Comparison of ENCODE assay signal across 20 cellular contexts in the genomic region with DNA sequence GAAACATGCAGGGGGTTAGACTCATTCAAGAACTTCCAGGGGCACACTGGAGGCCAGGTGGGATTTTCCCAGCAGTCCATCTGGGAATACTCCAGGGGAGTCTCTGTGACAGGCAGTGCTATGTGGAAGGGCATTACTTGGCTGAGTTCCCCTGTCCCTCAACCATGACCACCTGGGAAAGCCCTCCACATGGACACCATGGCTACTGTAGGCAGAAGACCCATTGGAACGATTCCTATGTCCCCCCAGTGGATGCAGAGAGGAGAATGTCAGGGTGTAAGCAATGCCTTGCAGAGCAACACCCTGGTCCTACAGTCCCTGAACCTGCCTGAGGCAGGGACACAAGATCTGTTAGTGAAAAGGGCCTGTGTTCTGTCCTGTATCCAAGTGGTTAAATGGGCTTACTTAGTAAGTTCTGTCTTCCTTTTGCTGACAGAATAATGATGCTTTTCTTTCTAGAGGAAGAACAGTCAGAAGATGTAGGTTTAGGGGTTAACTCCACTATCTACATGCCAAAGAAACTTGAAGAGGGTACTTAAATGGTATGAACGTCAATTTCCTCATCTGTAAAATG. TPM values are rescaled to one million over a fixed set of nuclear protein-coding genes. Genes with fewer than 3 reads are reported as not detected.
DNase-seq lines count a peak whose midpoint lies in the region; ATAC-seq lines count a peak whose summit lies in the region.
"Had no signal": no experiment of that assay in that cellular context is flagged by ENCODE, and none has a peak within 500 bp of the region (broad histone marks: within the 10 kb centered on the region; RNA-seq: fewer than 3 reads in every experiment).

No MANE protein-coding gene starts in this region.

- H3K4me1 ChIP-seq in CD4-positive, CD25-positive, alpha-beta regulatory T cell (ENCODE audit: control insufficient read depth, insufficient read depth, low read length, poor library complexity, severe bottlenecking), result peaks cover 99% of the 10 kb centered on the region
- H3K4me1 ChIP-seq in CD8-positive, alpha-beta memory T cell (ENCODE audit: insufficient read depth, low read length), result peaks cover 97% of the 10 kb centered on the region
- H3K4me1 ChIP-seq: breast epithelium, psoas muscle had no signal

- H3K4me1 Mint-ChIP-seq in CD4-positive, CD25-positive, alpha-beta regulatory T cell, result peaks cover 52 to 94% (median 79%) of the 10 kb centered on the region in 4 donors
- peaks cover 96 to 99% (median 97%) of the 10 kb centered on the region in 3 donors for H3K4me1 Mint-ChIP-seq in CD8-positive, alpha-beta memory T cell
- H3K4me1 Mint-ChIP-seq in T-helper 17 cell, result peaks cover 75% of the 10 kb centered on the region
- H3K4me1 Mint-ChIP-seq in effector memory CD8-positive, alpha-beta T cell (ENCODE audit: low read depth in 2 of 2), result peaks cover 72 to 81% of the 10 kb centered on the region in 2 donors

- H3K9me3 ChIP-seq in CD4-positive, CD25-positive, alpha-beta regulatory T cell (ENCODE audit: control insufficient read depth in 2 of 2, low read length in 2 of 2), result no peaks in the 10 kb centered on the region
- H3K9me3 ChIP-seq in CD8-positive, alpha-beta memory T cell (ENCODE audit: low read length), result no peaks in the 10 kb centered on the region
- H3K9me3 ChIP-seq in T-helper 17 cell (ENCODE audit: control insufficient read depth, low read length, poor library complexity, severe bottlenecking), result no peaks in the 10 kb centered on the region
- H3K9me3 ChIP-seq: breast epithelium, psoas muscle, transverse colon had no signal

- H3K27ac Mint-ChIP-seq in CD4-positive, CD25-positive, alpha-beta regulatory T cell, result peak overlapping the region; percentile 92 to 93 (median 93)
- H3K27ac Mint-ChIP-seq in CD8-positive, alpha-beta memory T cell, result peak overlapping the region; percentile 83 to 98 (median 92)
- peak overlapping the region; percentile 99 for H3K27ac Mint-ChIP-seq in T-helper 17 cell
- H3K27ac Mint-ChIP-seq in effector memory CD8-positive, alpha-beta T cell, result peak overlapping the region; percentile 92 to 94

- CTCF ChIA-PET in CD8-positive, alpha-beta memory T cell (lab: Charles Lee), result interaction anchor here (1.0 to 1.4 kb wide), 2 partner anchors 32 to 46 kb away, joined by 3 to 5 read pairs; no protein-coding TSS in a partner anchor

- no peak for ATAC-seq in CD4-positive, CD25-positive, alpha-beta regulatory T cell (ENCODE audit: low read depth in 2 of 2)
- ATAC-seq in T-helper 17 cell, result no peak
- ATAC-seq in effector memory CD8-positive, alpha-beta T cell (replicated peaks), result no peak
- ATAC-seq in GM21576 (IDR thresholded peaks at IDR 0.05; ENCODE audit: unreplicated experiment), result no peak
- ATAC-seq: HCT116, psoas muscle, SK-N-SH treated with all-trans-retinoic acid at 6 μM for 48 hours had no signal

- no peaks in the 10 kb centered on the region for H3K27me3 Mint-ChIP-seq in CD4-positive, CD25-positive, alpha-beta regulatory T cell
- peaks cover 0 to 1% of the 10 kb centered on the region in 2 donors for H3K27me3 Mint-ChIP-seq in CD8-positive, alpha-beta memory T cell
- H3K27me3 Mint-ChIP-seq in T-helper 17 cell, result no peaks in the 10 kb centered on the region
- H3K27me3 Mint-ChIP-seq in effector memory CD8-positive, alpha-beta T cell, result no peaks in the 10 kb centered on the region

- H3K27me3 ChIP-seq in CD4-positive, CD25-positive, alpha-beta regulatory T cell (ENCODE audit: control insufficient read depth, insufficient read depth, low read length), result no peaks in the 10 kb centered on the region
- no peaks in the 10 kb centered on the region for H3K27me3 ChIP-seq in CD8-positive, alpha-beta memory T cell (ENCODE audit: insufficient read depth, low read length, poor library complexity, severe bottlenecking)
- H3K27me3 ChIP-seq: breast epithelium, transverse colon had no signal

- H3K9me3 Mint-ChIP-seq in CD4-positive, CD25-positive, alpha-beta regulatory T cell, result peaks cover 0 to 1% (median 0%) of the 10 kb centered on the region in 7 donors
- no peaks in the 10 kb centered on the region for H3K9me3 Mint-ChIP-seq in CD8-positive, alpha-beta memory T cell
- no peaks in the 10 kb centered on the region for H3K9me3 Mint-ChIP-seq in effector memory CD8-positive, alpha-beta T cell

- peak overlapping the region; percentile 99 for H3K27ac ChIP-seq in CD4-positive, CD25-positive, alpha-beta regulatory T cell (ENCODE audit: insufficient read depth, low read length, poor library complexity, severe bottlenecking)
- H3K27ac ChIP-seq in CD8-positive, alpha-beta memory T cell (ENCODE audit: low read depth, low read length), result peak overlapping the region; percentile 5
- H3K27ac ChIP-seq: breast epithelium, psoas muscle, transverse colon had no signal

- no peak for DNase-seq in CD4-positive, CD25-positive, alpha-beta regulatory T cell
- DNase-seq in CD8-positive, alpha-beta memory T cell, result no peak
- DNase-seq in T-helper 17 cell (no peak), NCI-H1417 (lab: John Stamatoyannopoulos, UW) (no peak), RKO (ENCODE audit: low spot score) (no peak)
- no peak for DNase-seq in effector memory CD8-positive, alpha-beta T cell
- DNase-seq: DMS53, mammary epithelial cell, NCI-H1417 treated with DMSO at 0.1 percent for 48 hours, psoas muscle, transverse colon had no signal

- H3K36me3 ChIP-seq in CD4-positive, CD25-positive, alpha-beta regulatory T cell (ENCODE audit: control insufficient read depth, insufficient read depth, low read length), result peaks cover 60% of the 10 kb centered on the region
- H3K36me3 ChIP-seq in CD8-positive, alpha-beta memory T cell (ENCODE audit: insufficient read depth, low read length), result peaks cover 25% of the 10 kb centered on the region
- H3K36me3 ChIP-seq: breast epithelium, transverse colon had no signal

- POLR2A ChIA-PET in CD8-positive, alpha-beta memory T cell (lab: Charles Lee), result interaction anchor here (1.4 kb wide), 1 partner anchor 14 kb away, joined by 4 read pairs; a partner anchor contains a TSS

- H3K4me3 Mint-ChIP-seq in CD4-positive, CD25-positive, alpha-beta regulatory T cell, result peak overlapping the region; percentile 62 to 85 (median 79)
- peak overlapping the region; percentile 53 to 81 (median 75) for H3K4me3 Mint-ChIP-seq in CD8-positive, alpha-beta memory T cell
- H3K4me3 Mint-ChIP-seq in T-helper 17 cell, result peak overlapping the region; percentile 73
- H3K4me3 Mint-ChIP-seq in effector memory CD8-positive, alpha-beta T cell, result peak overlapping the region; percentile 72

- peak overlapping the region; percentile 55 for H3K4me3 ChIP-seq in CD4-positive, CD25-positive, alpha-beta regulatory T cell (ENCODE audit: low read depth, low read length)
- H3K4me3 ChIP-seq in CD8-positive, alpha-beta memory T cell (ENCODE audit: low read length), result peak overlapping the region; percentile 14
- H3K4me3 ChIP-seq: breast epithelium, psoas muscle, smooth muscle cell, transverse colon had no signal

- H3K36me3 Mint-ChIP-seq in CD4-positive, CD25-positive, alpha-beta regulatory T cell, result peaks cover 73% of the 10 kb centered on the region
- peaks cover 32 to 76% (median 48%) of the 10 kb centered on the region in 3 donors for H3K36me3 Mint-ChIP-seq in CD8-positive, alpha-beta memory T cell
- peaks cover 8% of the 10 kb centered on the region for H3K36me3 Mint-ChIP-seq in T-helper 17 cell (ENCODE audit: low read depth)
- peaks cover 70% of the 10 kb centered on the region for H3K36me3 Mint-ChIP-seq in effector memory CD8-positive, alpha-beta T cell (ENCODE audit: insufficient read depth)

RNA-seq across cellular contexts. Expression of a gene that starts 13.4 kb away (rescaled TPM):
- total RNA-seq in CD4-positive, CD25-positive, alpha-beta regulatory T cell, result 70.3 TPM
- 10 to 100 TPM; 33.5 to 45.4 (median 39.5) TPM for polyA plus RNA-seq in CD4-positive, CD25-positive, alpha-beta regulatory T cell
- 10 to 100 TPM; 74.0 to 75.0 TPM for total RNA-seq in CD8-positive, alpha-beta memory T cell
- 48.5 TPM for polyA plus RNA-seq in CD8-positive, alpha-beta memory T cell
- total RNA-seq in T-helper 17 cell, result 10 to 100 TPM; 67.8 to 70.6 TPM
- total RNA-seq: LHCN-M2, mammary epithelial cell, smooth muscle cell had no signal
- polyA plus RNA-seq: BJ, keratinocyte, mammary epithelial cell, neural cell, smooth muscle cell had no signal

RNA-seq across cellular contexts. Expression of a gene that starts 54.1 kb away (rescaled TPM):
- total RNA-seq in CD4-positive, CD25-positive, alpha-beta regulatory T cell, result 135 TPM
- polyA plus RNA-seq in CD4-positive, CD25-positive, alpha-beta regulatory T cell, result 10 to 100 TPM; 20.7 to 36.4 (median 27.1) TPM
- total RNA-seq in CD8-positive, alpha-beta memory T cell, result 10 to 100 TPM; 25.1 to 27.6 TPM
- 58.1 TPM for polyA plus RNA-seq in CD8-positive, alpha-beta memory T cell
- 10 to 100 TPM; 66.2 to 71.6 TPM for total RNA-seq in T-helper 17 cell
- total RNA-seq: LHCN-M2, mammary epithelial cell, smooth muscle cell had no signal
- polyA plus RNA-seq: BJ, keratinocyte, mammary epithelial cell, neural cell, smooth muscle cell had no signal
